17 cellular contexts compared by ENCODE assay signal in genomic region chr20:53394433-53394832, GRCh38.
DNase-seq lines count a peak whose midpoint lies in the region; ATAC-seq, FAIRE-seq and TF ChIP-seq lines count a peak whose summit lies in the region.
"Had no signal": no experiment of that assay in that cellular context is flagged by ENCODE, and none has a peak within 500 bp of the region (broad histone marks: within the 10 kb centered on the region; RNA-seq: fewer than 3 reads in every experiment).

No MANE protein-coding gene starts in this region.

- H3K4me1 Mint-ChIP-seq in immature natural killer cell = no peaks in the 10 kb centered on the region
- H3K4me1 Mint-ChIP-seq: B cell had no signal

- H3K9me3 Mint-ChIP-seq in immature natural killer cell = peaks cover 0 to 4% (median 0%) of the 10 kb centered on the region in 6 donors
- H3K9me3 Mint-ChIP-seq: CD4-positive, alpha-beta T cell; H9 had no signal

- CTCF ChIA-PET in HepG2 (lab: Yijun Ruan, JAX; ENCODE audit: low intra/inter-chr PET ratio, low total read pairs) = no interaction called here

- H3K4me3 ChIP-seq in left ventricle myocardium inferior (no peak overlapping the region), right cardiac atrium (ENCODE audit: low read length) (no peak overlapping the region), HepG2 (replicated peaks in 1 of 3; ENCODE audit: insufficient read depth in 1 of 3, low read depth in 2 of 3, low read length in 3 of 3) (no peak overlapping the region), pancreas (no peak overlapping the region)

- ATAC-seq in right cardiac atrium = no peak
- ATAC-seq in HepG2 = no peak; the same call in 2 of the 3 replicates
- ATAC-seq in pancreas = peak; percentile 60 to 95 (median 80)
- ATAC-seq in HG02610 (IDR thresholded peaks at IDR 0.05; ENCODE audit: unreplicated experiment) = no peak

- no peak for TF ChIP-seq EP300 in HepG2 (IDR thresholded peaks at IDR 0.05; ENCODE audit: low read depth in 2 of 2, low read length in 2 of 2)
- no peak for TF ChIP-seq EP300 in HepG2 (CRISPR knock-in tag; IDR thresholded peaks at IDR 0.05; ENCODE audit: borderline replicate concordance)

- H3K79me2 ChIP-seq in HepG2 (ENCODE audit: insufficient read depth, low read length) = no peaks in the 10 kb centered on the region

- no peaks in the 10 kb centered on the region for H3K36me3 ChIP-seq in left ventricle myocardium inferior
- H3K36me3 ChIP-seq in HepG2 (replicated peaks in 1 of 2; ENCODE audit: control insufficient read depth in 1 of 2, insufficient read depth in 2 of 2, low read length in 2 of 2) = no peaks in the 10 kb centered on the region
- no peaks in the 10 kb centered on the region for H3K36me3 ChIP-seq in pancreas

- POLR2A ChIA-PET in HepG2 (lab: Yijun Ruan, JAX) = no interaction called here

- no peak for TF ChIP-seq RAD21 in HepG2 (CRISPR knock-in tag; IDR thresholded peaks at IDR 0.05)

- in situ Hi-C loops in HepG2 (cut with HindIII; ENCODE audit: extremely low pct_ligation_motif_present, low pct_unique_long_range_greater_than_20kb) = no loop called here

- H3K27me3 ChIP-seq in left ventricle myocardium inferior (ENCODE audit: low read depth) (no peaks in the 10 kb centered on the region), right cardiac atrium (ENCODE audit: control insufficient read depth, insufficient read depth) (no peaks in the 10 kb centered on the region), HepG2 (ENCODE audit: control insufficient read depth in 1 of 2, insufficient read depth in 2 of 2, low read length in 2 of 2) (peaks cover 0 to 3% of the 10 kb centered on the region in 2 experiments; a peak in 2 of 5 replicates), pancreas (no peaks in the 10 kb centered on the region)

- no peak overlapping the region for H3K9ac ChIP-seq in HepG2 (ENCODE audit: insufficient read depth, low read depth, low read length)

- H2AFZ ChIP-seq in HepG2 (ENCODE audit: low read length) = no peak overlapping the region

- no peaks in the 10 kb centered on the region for H3K36me3 Mint-ChIP-seq in immature natural killer cell

- FAIRE-seq in HepG2 (lab: Jason Lieb, UNC) = peak; percentile 62
- FAIRE-seq in pancreas (lab: Jason Lieb, UNC) = no peak
- FAIRE-seq: A204.1, GM12891, HTR-8/SVneo had no signal

- TF ChIP-seq POLR2A in HepG2 (IDR thresholded peaks at IDR 0.05; ENCODE audit: insufficient read depth in 1 of 2, low read depth in 2 of 2, low read length in 2 of 2) = no peak

- H3K4me2 ChIP-seq in HepG2 (ENCODE audit: low read depth, low read length) = no peak overlapping the region

- H3K9me3 ChIP-seq in left ventricle myocardium inferior (replicated peaks) (no peaks in the 10 kb centered on the region), right cardiac atrium (ENCODE audit: control insufficient read depth, low read length) (no peaks in the 10 kb centered on the region), HepG2 (ENCODE audit: low read length) (no peaks in the 10 kb centered on the region), pancreas (no peaks in the 10 kb centered on the region)

- peak overlapping the region; percentile 86 for H3K27ac ChIP-seq in left ventricle myocardium inferior (replicated peaks)
- H3K27ac ChIP-seq in right cardiac atrium (ENCODE audit: low read length) = no peak overlapping the region
- H3K27ac ChIP-seq in HepG2 (ENCODE audit: extremely low read length, insufficient read depth, low read length) = no peak overlapping the region
- H3K27ac ChIP-seq in pancreas = no peak overlapping the region

- intact Hi-C loops in left ventricle myocardium inferior (cut with micrococcal nuclease) = no loop called here
- intact Hi-C loops in right cardiac atrium (cut with DNase I) = no loop called here
- intact Hi-C loops in HepG2 (cut with micrococcal nuclease; ENCODE audit: unreplicated experiment) = no loop called here
- intact Hi-C loops in pancreas (cut with DNase I) = no loop called here

- H4K20me1 ChIP-seq in HepG2 (ENCODE audit: insufficient read depth, low read length) = no peaks in the 10 kb centered on the region

- TF ChIP-seq CTCF in left ventricle myocardium inferior (IDR thresholded peaks at IDR 0.05; ENCODE audit: borderline replicate concordance) (no peak), HepG2 (CRISPR knock-in tag; IDR thresholded peaks at IDR 0.05) (no peak), pancreas (IDR thresholded peaks at IDR 0.05) (no peak)

- H3K4me1 ChIP-seq in left ventricle myocardium inferior (peaks cover 13% of the 10 kb centered on the region), right cardiac atrium (ENCODE audit: control insufficient read depth, insufficient read depth, low read length) (no peaks in the 10 kb centered on the region), HepG2 (ENCODE audit: insufficient read depth, low read length) (no peaks in the 10 kb centered on the region), pancreas (peaks cover 0 to 7% (median 4%) of the 10 kb centered on the region in 3 donors)

- no TSS peak for BruUV-seq in HepG2 (replicated peaks; lab: Mats Ljungman, UMichigan)

- no peak overlapping the region for H3K4me3 Mint-ChIP-seq in immature natural killer cell
- H3K4me3 Mint-ChIP-seq: B cell; CD4-positive, alpha-beta T cell; H9 had no signal

- no peak overlapping the region for H3K27ac Mint-ChIP-seq in immature natural killer cell
- H3K27ac Mint-ChIP-seq: B cell; CD4-positive, alpha-beta T cell had no signal

- DNase-seq in left ventricle myocardium inferior = no peak
- DNase-seq in right cardiac atrium = no peak
- no peak for DNase-seq in HepG2 (ENCODE audit: low spot score)
- peak in 1 of 6 donors; percentile 10 for DNase-seq in pancreas
- DNase-seq in germinal center (ENCODE audit: low spot score) = no peak
- DNase-seq in immature natural killer cell = no peak
- DNase-seq: C1 segment of cervical spinal cord; Calu3; CD4-positive, alpha-beta T cell; DMS79; GOT3; H9 had no signal

- H3K27me3 Mint-ChIP-seq in immature natural killer cell (ENCODE audit: low read depth in 3 of 3) = peaks cover 3 to 12% (median 8%) of the 10 kb centered on the region in 3 donors
- H3K27me3 Mint-ChIP-seq: CD4-positive, alpha-beta T cell had no signal

TF ChIP-seq in HepG2, 621 proteins besides CTCF, POLR2A, EP300 and RAD21:
- TF ChIP-seq BCL6 (CRISPR knock-in tag; IDR thresholded peaks at IDR 0.05) (peak; percentile 66), MNT (IDR thresholded peaks at IDR 0.05) (peak; percentile 62), ZNF577 (CRISPR knock-in tag; IDR thresholded peaks at IDR 0.05; ENCODE audit: borderline replicate concordance, low read depth) (no peak), ZFP91 (CRISPR knock-in tag; IDR thresholded peaks at IDR 0.05; ENCODE audit: borderline replicate concordance) (no peak)

Comparison
In these comparisons a context has a peak if more than half of its experiments do, and no peak if none do; other contexts are left out.
1. ATAC-seq: peak in pancreas (4 of 4); none in right cardiac atrium (0 of 2), HepG2 (single experiment) and HG02610 (single experiment).